Comparison of ENCODE assay signal across 8 cellular contexts in the genomic region with DNA sequence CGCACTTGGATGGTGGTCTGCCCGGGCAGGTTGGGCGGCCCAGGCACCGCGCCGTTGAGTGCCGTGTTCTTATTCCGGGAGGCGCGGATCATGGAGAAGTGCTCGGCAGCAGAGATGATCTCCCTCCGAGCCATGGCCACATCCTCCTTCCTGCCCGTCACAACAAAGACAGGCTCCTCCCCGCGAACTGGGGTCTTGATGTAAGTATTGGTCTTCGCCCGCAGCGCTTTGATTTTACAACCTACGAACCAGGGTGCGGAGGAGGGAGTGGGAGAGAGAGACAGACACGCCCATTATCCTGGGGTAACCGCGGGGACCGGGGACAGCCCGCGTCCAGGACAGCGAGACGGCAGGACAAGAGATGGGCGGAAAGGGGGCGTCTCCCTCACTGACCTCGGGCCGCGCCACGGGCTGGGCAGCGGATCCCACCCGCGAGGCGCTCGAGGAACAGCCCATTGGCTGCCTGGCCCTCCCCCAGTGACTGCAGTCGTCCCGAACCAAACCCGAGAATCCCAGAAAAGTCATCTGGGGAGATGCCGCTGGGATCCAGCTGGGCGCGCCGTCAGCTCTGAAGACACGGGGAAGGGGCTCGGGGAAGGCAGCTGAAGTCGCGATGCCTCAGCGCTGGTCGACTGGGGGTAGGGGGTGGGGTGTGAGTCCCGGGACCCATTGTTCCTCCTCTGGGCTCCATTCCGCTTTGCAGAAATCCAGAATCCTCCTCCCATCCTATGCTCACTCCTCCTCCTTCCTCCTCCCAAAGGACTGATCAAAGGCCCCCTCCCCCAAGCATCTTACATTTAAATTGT. TPM values are rescaled to one million over a fixed set of nuclear protein-coding genes. Genes with fewer than 3 reads are reported as not detected.
DNase-seq lines count a peak whose midpoint lies in the region; ATAC-seq and TF ChIP-seq lines count a peak whose summit lies in the region.

No MANE protein-coding gene starts in this region.

- H3K9me3 ChIP-seq in vagina: no peaks in the 10 kb centered on the region

- peak overlapping the region; percentile 90 for H3K27ac ChIP-seq in vagina

- intact Hi-C loops in activated T-helper 1 cell treated with anti-CD3 and anti-CD28 coated beads, Interleukin-12 subunit alpha, Interleukin-12 subunit beta, Interleukin-2, Interleukin-4 antibody, amounts not matched to agents 30 ng/mL and 10 ng/mL and 1 ng/mL, durations not matched to agents 14 hours and 24 hours and 36 hours (cut with micrococcal nuclease): loop anchor here (5.0 kb wide), 1 partner anchor 752 kb away; no protein-coding TSS in a partner anchor
- intact Hi-C loops in vagina (cut with DNase I): no loop called here

- peaks cover 40% of the 10 kb centered on the region for H3K4me1 ChIP-seq in vagina

- TF ChIP-seq CTCF in fibroblast of the aortic adventitia (IDR thresholded peaks at IDR 0.05; ENCODE audit: insufficient read depth, low read length) (no peak), nephron (IDR thresholded peaks at IDR 0.05; ENCODE audit: unreplicated experiment in 3 of 3) (no peak), vagina (IDR thresholded peaks at IDR 0.05) (no peak)

- no peak for TF ChIP-seq POLR2A in vagina (IDR thresholded peaks at IDR 0.05)

- ATAC-seq in HG02852 (IDR thresholded peaks at IDR 0.05; ENCODE audit: unreplicated experiment): no peak

- peaks cover 37% of the 10 kb centered on the region for H3K27me3 Mint-ChIP-seq in activated T-helper 1 cell treated with anti-CD3 and anti-CD28 coated beads, Interleukin-12 subunit alpha, Interleukin-12 subunit beta, Interleukin-2, Interleukin-4 antibody, amounts not matched to agents 30 ng/mL and 10 ng/mL and 1 ng/mL, durations not matched to agents 14 hours and 24 hours and 36 hours (ENCODE audit: insufficient read depth)
- H3K27me3 Mint-ChIP-seq in nephron (ENCODE audit: low read depth): peaks cover 9% of the 10 kb centered on the region

- H3K4me3 ChIP-seq in fibroblast of the aortic adventitia (ENCODE audit: low read depth, low read length): peak overlapping the region; percentile 82
- H3K4me3 ChIP-seq in vagina: peak overlapping the region; percentile 62 to 90

- DNase-seq in NCI-H1417 (lab: John Stamatoyannopoulos, UW) (peak; percentile 35 to 91 (median 85)), NCI-H1417 treated with DMSO at 0.1 percent for 48 hours (lab: John Stamatoyannopoulos, UW) (no peak), NCI-H510A (lab: John Stamatoyannopoulos, UW) (peak; percentile 76), fibroblast of the aortic adventitia (ENCODE audit: low read depth) (peak; percentile 63), vagina (ENCODE audit: extremely low spot score in 2 of 2) (no peak)
- DNase-seq in activated T-helper 1 cell treated with anti-CD3 and anti-CD28 coated beads, Interleukin-12 subunit alpha, Interleukin-12 subunit beta, Interleukin-2, Interleukin-4 antibody, amounts not matched to agents 30 ng/mL and 10 ng/mL and 1 ng/mL, durations not matched to agents 14 hours and 24 hours and 36 hours (ENCODE audit: low spot score): no peak

- peaks cover 12% of the 10 kb centered on the region for H3K4me1 Mint-ChIP-seq in activated T-helper 1 cell treated with anti-CD3 and anti-CD28 coated beads, Interleukin-12 subunit alpha, Interleukin-12 subunit beta, Interleukin-2, Interleukin-4 antibody, amounts not matched to agents 30 ng/mL and 10 ng/mL and 1 ng/mL, durations not matched to agents 14 hours and 24 hours and 36 hours (ENCODE audit: low read depth)
- H3K4me1 Mint-ChIP-seq in nephron: peaks cover 43% of the 10 kb centered on the region

- H3K36me3 Mint-ChIP-seq in activated T-helper 1 cell treated with anti-CD3 and anti-CD28 coated beads, Interleukin-12 subunit alpha, Interleukin-12 subunit beta, Interleukin-2, Interleukin-4 antibody, amounts not matched to agents 30 ng/mL and 10 ng/mL and 1 ng/mL, durations not matched to agents 14 hours and 24 hours and 36 hours (ENCODE audit: low read depth): no peaks in the 10 kb centered on the region
- H3K36me3 Mint-ChIP-seq in nephron (ENCODE audit: low read depth): peaks cover 27% of the 10 kb centered on the region

- no peaks in the 10 kb centered on the region for H3K36me3 ChIP-seq in vagina

- H3K9me3 Mint-ChIP-seq in activated T-helper 1 cell treated with anti-CD3 and anti-CD28 coated beads, Interleukin-12 subunit alpha, Interleukin-12 subunit beta, Interleukin-2, Interleukin-4 antibody, amounts not matched to agents 30 ng/mL and 10 ng/mL and 1 ng/mL, durations not matched to agents 14 hours and 24 hours and 36 hours: no peaks in the 10 kb centered on the region
- H3K9me3 Mint-ChIP-seq in nephron: no peaks in the 10 kb centered on the region

- no peak overlapping the region for H3K27ac Mint-ChIP-seq in activated T-helper 1 cell treated with anti-CD3 and anti-CD28 coated beads, Interleukin-12 subunit alpha, Interleukin-12 subunit beta, Interleukin-2, Interleukin-4 antibody, amounts not matched to agents 30 ng/mL and 10 ng/mL and 1 ng/mL, durations not matched to agents 14 hours and 24 hours and 36 hours
- H3K27ac Mint-ChIP-seq in nephron: peak overlapping the region; percentile 98 to 99 (median 98)

- peak overlapping the region; percentile 77 for H3K4me3 Mint-ChIP-seq in activated T-helper 1 cell treated with anti-CD3 and anti-CD28 coated beads, Interleukin-12 subunit alpha, Interleukin-12 subunit beta, Interleukin-2, Interleukin-4 antibody, amounts not matched to agents 30 ng/mL and 10 ng/mL and 1 ng/mL, durations not matched to agents 14 hours and 24 hours and 36 hours
- H3K4me3 Mint-ChIP-seq in nephron: peak overlapping the region; percentile 96 to 100 (median 98)

- no peaks in the 10 kb centered on the region for H3K27me3 ChIP-seq in vagina

RNA-seq across cellular contexts. Expression of a gene that starts 1.2 kb away (rescaled TPM):
- 0.59 and 0.73 TPM in 2 replicates for total RNA-seq in activated T-helper 1 cell treated with anti-CD3 and anti-CD28 coated beads, Interleukin-12 subunit alpha, Interleukin-12 subunit beta, Interleukin-2, Interleukin-4 antibody, amounts not matched to agents 30 ng/mL and 10 ng/mL and 1 ng/mL, durations not matched to agents 14 hours and 24 hours and 36 hours
- total RNA-seq in fibroblast of the aortic adventitia (ENCODE audit: low replicate concordance) (2.1 and 3.5 TPM in 2 replicates), vagina (5.2 TPM)

Comparison
In these comparisons a context has a peak if more than half of its experiments do, and no peak if none do; other contexts are left out.
1. DNase-seq: peak in NCI-H1417 (3 of 3), NCI-H510A (single experiment) and fibroblast of the aortic adventitia (single experiment); none in NCI-H1417 treated with DMSO at 0.1 percent for 48 hours (single experiment), activated T-helper 1 cell treated with anti-CD3 and anti-CD28 coated beads, Interleukin-12 subunit alpha, Interleukin-12 subunit beta, Interleukin-2, Interleukin-4 antibody, amounts not matched to agents 30 ng/mL and 10 ng/mL and 1 ng/mL, durations not matched to agents 14 hours and 24 hours and 36 hours (single experiment) and vagina (0 of 2).